Comparison of ENCODE assay signal across 17 cellular contexts in the genomic region with DNA sequence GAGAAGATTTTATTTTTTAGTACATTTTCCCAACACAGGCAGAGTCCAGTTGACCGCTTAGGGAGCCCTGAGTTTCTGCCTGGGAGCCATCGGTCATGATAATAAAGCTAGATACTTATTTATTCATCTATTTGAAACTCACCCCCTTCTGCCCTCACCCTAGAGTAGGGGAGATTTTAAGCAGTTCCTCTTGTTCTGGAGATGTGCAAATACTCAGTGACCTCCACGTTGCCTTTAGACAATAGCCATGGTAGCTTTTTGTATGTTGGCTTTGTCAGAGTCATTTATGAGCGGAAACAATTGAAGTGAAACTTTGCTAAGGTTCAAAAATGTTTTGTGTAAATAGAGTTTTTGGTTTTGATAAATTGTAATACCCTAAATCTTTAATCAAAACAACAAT. TPM values are rescaled to one million over a fixed set of nuclear protein-coding genes. Genes with fewer than 3 reads are reported as not detected.
A peak's percentile ranks its signal among the peaks of the same experiment; 100 is the strongest.
DNase-seq lines count a peak whose midpoint lies in the region; ATAC-seq, FAIRE-seq and TF ChIP-seq lines count a peak whose summit lies in the region.
"Had no signal": no experiment of that assay in that cellular context is flagged by ENCODE, and none has a peak within 500 bp of the region (broad histone marks: within the 10 kb centered on the region; RNA-seq: fewer than 3 reads in every experiment).

No MANE protein-coding gene starts in this region.

- 73 to 85% (median 80%) methylated on average over 4 of the region's 4 CpGs for WGBS in spleen, 5 donors
- 83 to 85% (median 85%) methylated on average over 4 of the region's 4 CpGs for WGBS in psoas muscle, 3 donors

- in situ Hi-C loops in gastrocnemius medialis (cut with MboI; ENCODE audit: low sequenced_read_pairs in 4 of 4), result no loop called here

- H3K27me3 ChIP-seq in spleen (replicated peaks in 1 of 7) (no peaks in the 10 kb centered on the region), psoas muscle (ENCODE audit: insufficient read depth in 3 of 3, low read length in 2 of 3) (no peaks in the 10 kb centered on the region), gastrocnemius medialis (no peaks in the 10 kb centered on the region)
- H3K27me3 ChIP-seq: BE2C had no signal

- FAIRE-seq in GM19239 (lab: Jason Lieb, UNC), result peak; percentile 55

- H3K4me3 ChIP-seq in spleen (no peak overlapping the region), psoas muscle (no peak overlapping the region), gastrocnemius medialis (no peak overlapping the region)
- H3K4me3 ChIP-seq: HAP-1 had no signal

- peaks cover 0 to 14% (median 10%) of the 10 kb centered on the region in 8 donors for H3K9me3 ChIP-seq in spleen
- H3K9me3 ChIP-seq in psoas muscle, result peaks cover 7% of the 10 kb centered on the region
- no peaks in the 10 kb centered on the region for H3K9me3 ChIP-seq in gastrocnemius medialis
- H3K9me3 ChIP-seq: BE2C, HAP-1 had no signal

- H3K27ac ChIP-seq in spleen (no peak overlapping the region), psoas muscle (no peak overlapping the region), gastrocnemius medialis (no peak overlapping the region)

- TF ChIP-seq CTCF in spleen (IDR thresholded peaks at IDR 0.05 in 8 of 11, conservative IDR thresholded peaks at IDR 0.05 in 3 of 11) (no peak), psoas muscle (IDR thresholded peaks at IDR 0.05) (no peak), gastrocnemius medialis (IDR thresholded peaks at IDR 0.05 in 4 of 5, conservative IDR thresholded peaks at IDR 0.05 in 1 of 5) (no peak)

- intact Hi-C loops in spleen (cut with DNase I; ENCODE audit: low total_unique reads), result no loop called here
- intact Hi-C loops in psoas muscle (cut with DNase I), result no loop called here
- intact Hi-C loops in gastrocnemius medialis (cut with DNase I; ENCODE audit: low total_unique reads), result no loop called here

- H3K4me1 ChIP-seq in spleen, result no peaks in the 10 kb centered on the region
- H3K4me1 ChIP-seq in psoas muscle, result no peaks in the 10 kb centered on the region
- H3K4me1 ChIP-seq in gastrocnemius medialis, result no peaks in the 10 kb centered on the region
- H3K4me1 ChIP-seq: BE2C had no signal

- H3K36me3 ChIP-seq in spleen, result no peaks in the 10 kb centered on the region
- H3K36me3 ChIP-seq in psoas muscle (ENCODE audit: insufficient read depth in 1 of 2, low read depth in 1 of 2), result no peaks in the 10 kb centered on the region
- no peaks in the 10 kb centered on the region for H3K36me3 ChIP-seq in gastrocnemius medialis
- H3K36me3 ChIP-seq: BE2C, HAP-1 had no signal

- no peak for TF ChIP-seq POLR2A in spleen (IDR thresholded peaks at IDR 0.05)
- TF ChIP-seq POLR2A in gastrocnemius medialis (IDR thresholded peaks at IDR 0.05), result no peak

- DNase-seq in GM19239 (ENCODE audit: insufficient read length, low spot score), result no peak
- no peak for DNase-seq in NCI-H2029 treated with DMSO at 0.1 percent for 48 hours (lab: John Stamatoyannopoulos, UW)
- no peak for DNase-seq in spleen
- no peak for DNase-seq in psoas muscle
- no peak for DNase-seq in gastrocnemius medialis
- DNase-seq: BE2C; CD4-positive, alpha-beta memory T cell; DND-41; GDM1; Kasumi-1; NCI-H1930; NCI-H510A treated with DMSO at 0.1 percent for 48 hours; SIG-M5 had no signal

- ATAC-seq in HG02759 (IDR thresholded peaks at IDR 0.05; ENCODE audit: unreplicated experiment), result peak; percentile 20
- ATAC-seq in HG03354 (IDR thresholded peaks at IDR 0.05; ENCODE audit: poor library complexity, severe bottlenecking, unreplicated experiment), result peak; percentile 35
- no peak for ATAC-seq in psoas muscle
- no peak for ATAC-seq in gastrocnemius medialis

RNA-seq across cellular contexts. Expression of a gene that starts 45.7 kb away (rescaled TPM):
- 1 to 10 TPM in 1 of 7 donors, under 1 TPM in 6; 0.17 to 1.6 (median 0.43) TPM for total RNA-seq in spleen
- polyA plus RNA-seq in spleen, result under 1 TPM; 0.06 to 0.48 (median 0.26) TPM
- under 1 TPM; 0.08 to 0.28 (median 0.14) TPM for total RNA-seq in psoas muscle
- polyA plus RNA-seq in psoas muscle, result under 1 TPM; 0.04 to 0.12 (median 0.07) TPM
- total RNA-seq in gastrocnemius medialis, result under 1 TPM in 3 of 4 donors, not detected in 1; 0.20 to 0.68 (median 0.27) TPM
- total RNA-seq: CD4-positive, alpha-beta memory T cell; T-helper 2 cell treated with Interferon-gamma antibody and Interleukin-4, amounts not matched to agents 100 ng/mL and 5 ng/mL, for 36 hours had no signal
- polyA plus RNA-seq: CD4-positive, alpha-beta memory T cell had no signal

Comparison
In these comparisons a context has a peak if more than half of its experiments do, and no peak if none do; other contexts are left out.
1. ATAC-seq: peak in HG02759 (single experiment) and HG03354 (single experiment); none in psoas muscle (0 of 4) and gastrocnemius medialis (0 of 2).